Comparison of ENCODE assay signal across 8 cellular contexts in genomic region chr12:109880049-109880931, GRCh38. TPM values are rescaled to one million over a fixed set of nuclear protein-coding genes. Genes with fewer than 3 reads are reported as not detected.
DNase-seq lines count a peak whose midpoint lies in the region; ATAC-seq and TF ChIP-seq lines count a peak whose summit lies in the region.

A gene with protein sequence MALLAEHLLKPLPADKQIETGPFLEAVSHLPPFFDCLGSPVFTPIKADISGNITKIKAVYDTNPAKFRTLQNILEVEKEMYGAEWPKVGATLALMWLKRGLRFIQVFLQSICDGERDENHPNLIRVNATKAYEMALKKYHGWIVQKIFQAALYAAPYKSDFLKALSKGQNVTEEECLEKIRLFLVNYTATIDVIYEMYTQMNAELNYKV (minus strand): TSS chr12:109880541. CDS start chr12:109880374, 167 bp downstream.

- ATAC-seq in HG02571 (IDR thresholded peaks at IDR 0.05; ENCODE audit: unreplicated experiment) (peak; percentile 90), heart left ventricle (peak; percentile 88 to 98 (median 96)), upper lobe of left lung (ENCODE audit: low FRiP score in 2 of 2) (peak; percentile 94 to 98)

- peak; percentile 58 for TF ChIP-seq CTCF in GM12864 (IDR thresholded peaks at IDR 0.05; ENCODE audit: low read depth, low read length, missing control alignments)
- TF ChIP-seq CTCF in heart left ventricle (IDR thresholded peaks at IDR 0.05) = peak in 11 of 12 donors; percentile 13 to 88 (median 68)
- TF ChIP-seq CTCF in upper lobe of left lung (IDR thresholded peaks at IDR 0.05) = peak; percentile 87 to 100 (median 99)

- H3K36me3 ChIP-seq in adipocyte (ENCODE audit: control insufficient read depth, insufficient read depth, low read length, severe bottlenecking) (no peaks in the 10 kb centered on the region), heart left ventricle (no peaks in the 10 kb centered on the region), upper lobe of left lung (no peaks in the 10 kb centered on the region)

- no peaks in the 10 kb centered on the region for H3K27me3 ChIP-seq in adipocyte (replicated peaks; ENCODE audit: control insufficient read depth, insufficient read depth, low read length)
- H3K27me3 ChIP-seq in heart left ventricle = no peaks in the 10 kb centered on the region
- no peaks in the 10 kb centered on the region for H3K27me3 ChIP-seq in upper lobe of left lung

- intact Hi-C loops in heart left ventricle (cut with DNase I) = loop anchor here (1.0 to 10.0 kb wide), 6 partner anchors 74 to 835 kb away; no protein-coding TSS in a partner anchor
- intact Hi-C loops in posterior vena cava (cut with DNase I) = loop anchor here in 1 of 2 donors (10.0 kb wide), 1 partner anchor 75 kb away; no protein-coding TSS in a partner anchor

- peaks cover 14% of the 10 kb centered on the region for H3K4me1 ChIP-seq in adipocyte (ENCODE audit: control insufficient read depth, insufficient read depth, low read length)
- H3K4me1 ChIP-seq in heart left ventricle = peaks cover 0 to 35% (median 16%) of the 10 kb centered on the region in 12 donors
- peaks cover 28 to 53% (median 37%) of the 10 kb centered on the region in 4 donors for H3K4me1 ChIP-seq in upper lobe of left lung

- TF ChIP-seq EP300 in upper lobe of left lung (IDR thresholded peaks at IDR 0.05) = no peak

- no peak for DNase-seq in GM12864 (ENCODE audit: low read depth)
- DNase-seq in NCI-H1092 (lab: John Stamatoyannopoulos, UW) = peak; percentile 67
- DNase-seq in T follicular helper cell (ENCODE audit: low read depth) = peak; percentile 83
- peak; percentile 96 for DNase-seq in adipocyte (ENCODE audit: low read depth)
- DNase-seq in heart left ventricle = peak; percentile 89 to 94 (median 89)
- DNase-seq in posterior vena cava (ENCODE audit: low spot score) = peak; percentile 95
- DNase-seq in upper lobe of left lung = peak; percentile 90 to 99

- TF ChIP-seq POLR2A in heart left ventricle (IDR thresholded peaks at IDR 0.05) (peak in 1 of 2 donors; percentile 52), upper lobe of left lung (IDR thresholded peaks at IDR 0.05) (peak in 3 of 4 donors; percentile 39 to 52 (median 47))

- WGBS in heart left ventricle, 4 donors = 0 to 1% (median 1%) methylated on average over 17 to 92 of the region's 92 CpGs
- WGBS in upper lobe of left lung, 2 donors = 1% methylated on average over 17 to 65 of the region's 92 CpGs

- H3K27ac ChIP-seq in heart left ventricle (peak within 1 kb of the TSS in 11 of 12 donors; percentile 54 to 87 (median 77)), upper lobe of left lung (peak within 1 kb of the TSS; percentile 75 to 92 (median 88))

- H3K4me3 ChIP-seq in GM12864 (ENCODE audit: low read depth, low read length) = peak within 1 kb of the TSS; percentile 84
- H3K4me3 ChIP-seq in adipocyte (ENCODE audit: low read length) = peak within 1 kb of the TSS; percentile 97
- H3K4me3 ChIP-seq in heart left ventricle = peak within 1 kb of the TSS; percentile 60 to 93 (median 80)
- H3K4me3 ChIP-seq in upper lobe of left lung = peak within 1 kb of the TSS; percentile 46 to 95 (median 75)

- H3K9me3 ChIP-seq in adipocyte (ENCODE audit: control insufficient read depth, low read length) (no peaks in the 10 kb centered on the region), heart left ventricle (no peaks in the 10 kb centered on the region), upper lobe of left lung (no peaks in the 10 kb centered on the region)

- peak within 1 kb of the TSS; percentile 95 for H3K9ac ChIP-seq in adipocyte (ENCODE audit: low read length)

RNA-seq across cellular contexts. Expression of the gene that starts here (rescaled TPM):
- 10 to 100 TPM; 18.0 to 68.6 (median 25.1) TPM for total RNA-seq in heart left ventricle
- 10 to 100 TPM; 16.9 to 28.1 TPM for polyA plus RNA-seq in heart left ventricle
- total RNA-seq in posterior vena cava = 10 to 100 TPM; 34.9 to 36.4 TPM
- 10 to 100 TPM; 24.7 to 59.7 (median 46.6) TPM for total RNA-seq in upper lobe of left lung
